In genomic region chr19:15557223-15557622, GRCh38 we compare ENCODE assay signal across 1 cellular context.
TF ChIP-seq lines count a peak whose summit lies in the region.

No MANE protein-coding gene starts in this region.

TF ChIP-seq in HCT116, 20 proteins besides CTCF, POLR2A, EP300 and RAD21 (continued from another document):
- no peak for TF ChIP-seq FOSL1 (IDR thresholded peaks at IDR 0.05; ENCODE audit: low read depth)
- no peak for TF ChIP-seq EZH2phosphoT487 (IDR thresholded peaks at IDR 0.05; ENCODE audit: borderline replicate concordance)
- no peak for TF ChIP-seq POLR2AphosphoS5 (IDR thresholded peaks at IDR 0.05; ENCODE audit: low read depth, low read length)
- TF ChIP-seq ELF1 (IDR thresholded peaks at IDR 0.05; ENCODE audit: borderline replicate concordance, low read depth) = no peak
- no peak for TF ChIP-seq EGR1 (IDR thresholded peaks at IDR 0.05; ENCODE audit: low read depth)
- no peak for TF ChIP-seq SP1 (IDR thresholded peaks at IDR 0.05; ENCODE audit: low read depth)
- TF ChIP-seq CBX3 (IDR thresholded peaks at IDR 0.05; ENCODE audit: low read depth) = no peak
- TF ChIP-seq ZNF274 (IDR thresholded peaks at IDR 0.05; ENCODE audit: low read depth, low read length) = no peak
- TF ChIP-seq JUND (IDR thresholded peaks at IDR 0.05) = no peak
- TF ChIP-seq YY1 (IDR thresholded peaks at IDR 0.05; ENCODE audit: extremely low read depth, insufficient replicate concordance, low read depth, low read length) = no peak
- no peak for TF ChIP-seq ZFX (IDR thresholded peaks at IDR 0.05)
- no peak for TF ChIP-seq SIN3A (IDR thresholded peaks at IDR 0.05; ENCODE audit: low read depth)
- no peak for TF ChIP-seq REST (IDR thresholded peaks at IDR 0.05; ENCODE audit: low read depth)
- TF ChIP-seq, protein P1, sequence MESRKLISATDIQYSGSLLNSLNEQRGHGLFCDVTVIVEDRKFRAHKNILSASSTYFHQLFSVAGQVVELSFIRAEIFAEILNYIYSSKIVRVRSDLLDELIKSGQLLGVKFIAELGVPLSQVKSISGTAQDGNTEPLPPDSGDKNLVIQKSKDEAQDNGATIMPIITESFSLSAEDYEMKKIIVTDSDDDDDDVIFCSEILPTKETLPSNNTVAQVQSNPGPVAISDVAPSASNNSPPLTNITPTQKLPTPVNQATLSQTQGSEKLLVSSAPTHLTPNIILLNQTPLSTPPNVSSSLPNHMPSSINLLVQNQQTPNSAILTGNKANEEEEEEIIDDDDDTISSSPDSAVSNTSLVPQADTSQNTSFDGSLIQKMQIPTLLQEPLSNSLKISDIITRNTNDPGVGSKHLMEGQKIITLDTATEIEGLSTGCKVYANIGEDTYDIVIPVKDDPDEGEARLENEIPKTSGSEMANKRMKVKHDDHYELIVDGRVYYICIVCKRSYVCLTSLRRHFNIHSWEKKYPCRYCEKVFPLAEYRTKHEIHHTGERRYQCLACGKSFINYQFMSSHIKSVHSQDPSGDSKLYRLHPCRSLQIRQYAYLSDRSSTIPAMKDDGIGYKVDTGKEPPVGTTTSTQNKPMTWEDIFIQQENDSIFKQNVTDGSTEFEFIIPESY (IDR thresholded peaks at IDR 0.05; ENCODE audit: extremely low read depth, insufficient replicate concordance, low read length) = no peak
- TF ChIP-seq SRF (IDR thresholded peaks at IDR 0.05; ENCODE audit: low read depth) = no peak
- no peak for TF ChIP-seq ATF3 (IDR thresholded peaks at IDR 0.05)
TF ChIP-seq in HCT116: peak in this region for 0.
